12 cellular contexts compared by ENCODE assay signal in the genomic region with DNA sequence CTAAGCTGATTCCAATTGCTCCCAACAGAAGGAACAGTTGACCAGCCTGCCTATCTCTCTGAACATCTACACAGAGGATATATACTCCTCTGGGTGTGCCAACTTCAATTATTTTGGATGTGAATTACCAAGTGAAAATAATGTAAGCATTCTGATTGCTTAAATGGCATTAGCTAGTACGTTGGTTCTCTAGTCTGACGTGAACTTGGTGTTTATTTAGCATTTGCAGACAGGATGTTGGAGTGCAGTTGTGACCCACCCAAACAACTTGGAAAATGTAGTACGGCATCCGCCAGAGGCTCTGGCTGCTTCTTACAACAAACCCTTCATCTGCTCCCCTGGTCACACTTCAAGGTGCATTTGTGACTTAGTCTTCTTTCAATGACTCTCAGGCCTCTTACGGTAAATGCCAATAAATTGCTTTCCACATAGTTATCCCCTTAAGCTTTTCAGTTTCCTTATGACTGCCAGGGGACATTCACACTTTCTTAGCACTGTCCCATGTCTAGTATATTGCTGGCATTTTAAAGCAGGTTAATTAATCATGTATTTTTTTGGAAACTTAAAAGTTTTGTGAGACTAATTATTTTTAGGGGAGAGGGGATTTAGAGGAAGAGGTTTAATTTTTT.
DNase-seq lines count a peak whose midpoint lies in the region; ATAC-seq and TF ChIP-seq lines count a peak whose summit lies in the region.
"Had no signal": no experiment of that assay in that cellular context is flagged by ENCODE, and none has a peak within 500 bp of the region (broad histone marks: within the 10 kb centered on the region; RNA-seq: fewer than 3 reads in every experiment).

No MANE protein-coding gene starts in this region.

- no peak for TF ChIP-seq EP300 in transverse colon (IDR thresholded peaks at IDR 0.05; ENCODE audit: low read depth)
- TF ChIP-seq EP300 in ovary (IDR thresholded peaks at IDR 0.05), result no peak

- TF ChIP-seq CTCF in fibroblast of pulmonary artery (IDR thresholded peaks at IDR 0.05; ENCODE audit: low read length, missing control alignments) (no peak), transverse colon (IDR thresholded peaks at IDR 0.05) (no peak), ovary (IDR thresholded peaks at IDR 0.05) (no peak), omental fat pad (IDR thresholded peaks at IDR 0.05) (no peak)

- WGBS in transverse colon (ENCODE audit: low coverage in 1 of 2), 2 donors, result 34 to 67% methylated on average over 1 to 5 of the region's 5 CpGs
- 78 to 90% (median 88%) methylated on average over 5 of the region's 5 CpGs for WGBS in ovary, 3 donors

- in situ Hi-C loops in SK-MEL-5 (cut with HindIII; ENCODE audit: low pct_unique_long_range_greater_than_20kb, low sequenced_read_pairs), result no loop called here
- in situ Hi-C loops in transverse colon (cut with MboI; ENCODE audit: low pct_ligation_motif_present in 1 of 4, low pct_unique_long_range_greater_than_20kb in 1 of 4, low sequenced_read_pairs in 3 of 4), result no loop called here

- H3K4me3 ChIP-seq in fibroblast of pulmonary artery (replicated peaks; ENCODE audit: low read depth, low read length) (no peak overlapping the region), mucosa of rectum (ENCODE audit: low read length in 2 of 2) (no peak overlapping the region), transverse colon (no peak overlapping the region), ovary (no peak overlapping the region)

- H3K27ac ChIP-seq in mucosa of rectum (ENCODE audit: low read depth in 2 of 2, low read length in 2 of 2) (peak overlapping the region; percentile 53 to 87), transverse colon (peak overlapping the region; percentile 89 to 96 (median 92)), ovary (no peak overlapping the region)
- H3K27ac ChIP-seq: RWPE1 had no signal

- intact Hi-C loops in transverse colon (cut with DNase I; ENCODE audit: low total_unique reads) (no loop called here), ovary (cut with DNase I) (no loop called here)

- no peaks in the 10 kb centered on the region for H3K36me3 ChIP-seq in mucosa of rectum (ENCODE audit: control insufficient read depth in 2 of 2, insufficient read depth in 2 of 2, low read length in 2 of 2)
- no peaks in the 10 kb centered on the region for H3K36me3 ChIP-seq in transverse colon
- H3K36me3 ChIP-seq in ovary, result no peaks in the 10 kb centered on the region
- H3K36me3 ChIP-seq: neutrophil had no signal

- no peaks in the 10 kb centered on the region for H3K9me3 ChIP-seq in mucosa of rectum (ENCODE audit: control insufficient read depth in 2 of 2, low read length in 2 of 2)
- H3K9me3 ChIP-seq in transverse colon, result no peaks in the 10 kb centered on the region
- no peaks in the 10 kb centered on the region for H3K9me3 ChIP-seq in ovary
- H3K9me3 ChIP-seq: neutrophil had no signal

- H3K4me1 ChIP-seq in mucosa of rectum (ENCODE audit: control insufficient read depth in 2 of 2, insufficient read depth in 2 of 2, low read length in 2 of 2) (peaks cover 3 to 15% of the 10 kb centered on the region in 2 donors), transverse colon (peaks cover 3 to 44% (median 13%) of the 10 kb centered on the region in 4 donors), ovary (ENCODE audit: insufficient read depth) (no peaks in the 10 kb centered on the region)

- peak overlapping the region in 1 of 2 donors; percentile 6 for H3K9ac ChIP-seq in mucosa of rectum (ENCODE audit: low read depth in 1 of 2, low read length in 2 of 2)

- no peak for ATAC-seq in HG02588 (IDR thresholded peaks at IDR 0.05; ENCODE audit: unreplicated experiment)
- ATAC-seq in omental fat pad (ENCODE audit: low FRiP score), result no peak

- TF ChIP-seq POLR2A in transverse colon (IDR thresholded peaks at IDR 0.05) (no peak), ovary (IDR thresholded peaks at IDR 0.05) (no peak)

- no peaks in the 10 kb centered on the region for H3K27me3 ChIP-seq in mucosa of rectum (ENCODE audit: control insufficient read depth in 2 of 2, insufficient read depth in 2 of 2, low read length in 2 of 2)
- H3K27me3 ChIP-seq in transverse colon, result no peaks in the 10 kb centered on the region
- H3K27me3 ChIP-seq in ovary, result no peaks in the 10 kb centered on the region
- H3K27me3 ChIP-seq: neutrophil had no signal

- DNase-seq in SK-MEL-5 (ENCODE audit: low read depth, low spot score), result peak; percentile 79
- DNase-seq in fibroblast of pulmonary artery (ENCODE audit: low read depth), result peak; percentile 33
- peak; percentile 34 for DNase-seq in transverse colon
- no peak for DNase-seq in ovary
- no peak for DNase-seq in omental fat pad (ENCODE audit: low spot score)
- DNase-seq: COR-L47; MM.1S; stimulated activated CD4-positive, alpha-beta T cell treated with anti-CD3 and anti-CD28 coated beads, Interleukin-4, amount 100 ng/mL, for 1 hour had no signal

Comparison
In these comparisons a context has a peak if more than half of its experiments do, and no peak if none do; other contexts are left out.
1. DNase-seq: peak in SK-MEL-5 (single experiment), fibroblast of pulmonary artery (single experiment) and transverse colon (single experiment); none in ovary (0 of 5) and omental fat pad (single experiment).
2. H3K27ac ChIP-seq: peak in mucosa of rectum (2 of 2) and transverse colon (4 of 4); none in ovary (0 of 2).